ENCODE assay signal across 14 cellular contexts in the genomic region with DNA sequence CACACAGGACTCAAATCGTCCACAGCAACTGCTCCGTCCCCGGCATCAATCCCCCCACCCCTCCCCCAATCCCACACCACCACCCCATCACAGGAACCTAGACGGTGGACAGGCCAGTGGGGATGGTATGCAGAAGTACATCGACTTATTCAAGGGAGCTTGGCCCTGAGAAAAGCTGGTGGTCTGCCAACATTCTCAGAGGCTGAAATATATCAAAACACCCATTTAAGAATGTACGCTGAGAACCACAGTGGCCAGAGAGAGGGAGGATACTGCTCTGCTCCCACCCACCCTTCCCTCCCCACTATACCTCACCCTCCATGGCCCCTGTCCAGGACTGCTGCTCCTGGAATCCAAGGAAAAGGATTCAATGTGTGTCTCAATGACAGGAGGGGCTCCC. TPM values are rescaled to one million over a fixed set of nuclear protein-coding genes. Genes with fewer than 3 reads are reported as not detected.
DNase-seq lines count a peak whose midpoint lies in the region; ATAC-seq and TF ChIP-seq lines count a peak whose summit lies in the region.
"Had no signal": no experiment of that assay in that cellular context is flagged by ENCODE, and none has a peak within 500 bp of the region (broad histone marks: within the 10 kb centered on the region; RNA-seq: fewer than 3 reads in every experiment).

No MANE protein-coding gene starts in this region.

- ATAC-seq in right cardiac atrium (no peak), heart right ventricle (no peak), memory B cell (ENCODE audit: low read depth) (no peak)
- ATAC-seq: sciatic nerve had no signal

- peak overlapping the region; percentile 4 for H3K27ac ChIP-seq in right cardiac atrium (ENCODE audit: low read length)
- peak overlapping the region in 2 of 10 donors; percentile 35 to 88 for H3K27ac ChIP-seq in heart right ventricle
- H3K27ac ChIP-seq in uterus = peak overlapping the region; percentile 51 to 61

- DNase-seq in right cardiac atrium = no peak
- DNase-seq in heart right ventricle = no peak
- DNase-seq in chondrocyte (ENCODE audit: low spot score) = no peak
- DNase-seq in memory B cell (ENCODE audit: low spot score in 2 of 2) = no peak
- DNase-seq in uterus = no peak
- no peak for DNase-seq in GM10248 (ENCODE audit: extremely low spot score)
- no peak for DNase-seq in stimulated activated CD4-positive, alpha-beta T cell treated with anti-CD3 and anti-CD28 coated beads, Interleukin-2, amount 100 ng/mL, for 48 hours
- no peak for DNase-seq in NCI-H446 (lab: John Stamatoyannopoulos, UW)
- DNase-seq: activated CD4-positive, alpha-beta T cell treated with anti-CD3 and anti-CD28 coated beads, Interleukin-2, amount 50 U/mL, for 48 hours; activated naive CD8-positive, alpha-beta T cell treated with anti-CD3 and anti-CD28 coated beads, Interleukin-2, amount 10 ng/mL, durations not matched to agents 7 days and 5 days; activated T-cell treated with anti-CD3 and anti-CD28 coated beads, Interleukin-2, amount 50 U/mL, for 1 hour; head of caudate nucleus; NCI-H2081 treated with DMSO at 0.1 percent for 48 hours had no signal

- peak overlapping the region; percentile 27 for H3K27ac Mint-ChIP-seq in chondrocyte (ENCODE audit: unreplicated experiment)
- H3K27ac Mint-ChIP-seq in memory B cell = peak overlapping the region; percentile 92
- H3K27ac Mint-ChIP-seq: activated naive CD8-positive, alpha-beta T cell treated with anti-CD3 and anti-CD28 coated beads, Interleukin-2, amount 10 ng/mL, durations not matched to agents 7 days and 5 days had no signal

- H3K27me3 ChIP-seq in right cardiac atrium (ENCODE audit: control insufficient read depth, insufficient read depth) (no peaks in the 10 kb centered on the region), heart right ventricle (no peaks in the 10 kb centered on the region), uterus (no peaks in the 10 kb centered on the region)

- CTCF ChIA-PET in GM10248 (lab: Yijun Ruan, JAX) = interaction anchor here (1.0 to 4.6 kb wide), 4 partner anchors 12 to 72 kb away, joined by 3 to 18 read pairs (median 4); partner anchors contain the start of gene USP3

- H3K36me3 ChIP-seq in heart right ventricle = no peaks in the 10 kb centered on the region
- no peaks in the 10 kb centered on the region for H3K36me3 ChIP-seq in uterus

- H3K4me3 ChIP-seq in right cardiac atrium (ENCODE audit: low read length) = no peak overlapping the region
- no peak overlapping the region for H3K4me3 ChIP-seq in heart right ventricle
- H3K4me3 ChIP-seq in uterus = no peak overlapping the region

- POLR2A ChIA-PET in GM10248 (lab: Yijun Ruan, JAX) = no interaction called here

- H3K27me3 Mint-ChIP-seq in chondrocyte (ENCODE audit: low read depth) (peaks cover 8% of the 10 kb centered on the region), memory B cell (no peaks in the 10 kb centered on the region)
- H3K27me3 Mint-ChIP-seq: activated naive CD8-positive, alpha-beta T cell treated with anti-CD3 and anti-CD28 coated beads, Interleukin-2, amount 10 ng/mL, durations not matched to agents 7 days and 5 days had no signal

- no peaks in the 10 kb centered on the region for H3K9me3 ChIP-seq in right cardiac atrium (ENCODE audit: control insufficient read depth, low read length)
- no peaks in the 10 kb centered on the region for H3K9me3 ChIP-seq in heart right ventricle
- H3K9me3 ChIP-seq in uterus = no peaks in the 10 kb centered on the region

- TF ChIP-seq POLR2A in uterus (IDR thresholded peaks at IDR 0.05) = no peak

- H3K36me3 Mint-ChIP-seq in chondrocyte (ENCODE audit: low read depth) = no peaks in the 10 kb centered on the region
- no peaks in the 10 kb centered on the region for H3K36me3 Mint-ChIP-seq in memory B cell
- H3K36me3 Mint-ChIP-seq: activated naive CD8-positive, alpha-beta T cell treated with anti-CD3 and anti-CD28 coated beads, Interleukin-2, amount 10 ng/mL, durations not matched to agents 7 days and 5 days had no signal

- no peaks in the 10 kb centered on the region for H3K9me3 Mint-ChIP-seq in chondrocyte (ENCODE audit: low read depth)
- peaks cover 2% of the 10 kb centered on the region for H3K9me3 Mint-ChIP-seq in memory B cell
- H3K9me3 Mint-ChIP-seq: activated naive CD8-positive, alpha-beta T cell treated with anti-CD3 and anti-CD28 coated beads, Interleukin-2, amount 10 ng/mL, durations not matched to agents 7 days and 5 days had no signal

- H3K4me1 Mint-ChIP-seq in chondrocyte (ENCODE audit: low read depth) (peaks cover 18% of the 10 kb centered on the region), memory B cell (peaks cover 39% of the 10 kb centered on the region)

- H3K4me1 ChIP-seq in right cardiac atrium (ENCODE audit: control insufficient read depth, insufficient read depth, low read length) = peaks cover 7% of the 10 kb centered on the region
- H3K4me1 ChIP-seq in heart right ventricle = peaks cover 0 to 96% (median 0%) of the 10 kb centered on the region in 9 donors
- no peaks in the 10 kb centered on the region for H3K4me1 ChIP-seq in uterus

- WGBS in right cardiac atrium = 57% methylated on average over 6 of the region's 6 CpGs
- WGBS in heart right ventricle, 2 donors = 60 to 63% methylated on average over 6 of the region's 6 CpGs

- intact Hi-C loops in right cardiac atrium (cut with DNase I) = no loop called here
- intact Hi-C loops in heart right ventricle (cut with DNase I) = loop anchor here in 2 of 10 donors (10.0 kb wide), 1 partner anchor 103 kb away; the partner anchor contains the start of gene FBXL22 (in 2 of the 2)
- intact Hi-C loops in uterus (cut with DNase I; ENCODE audit: low total_unique reads) = no loop called here

- TF ChIP-seq CTCF in heart right ventricle (IDR thresholded peaks at IDR 0.05) = no peak
- no peak for TF ChIP-seq CTCF in chondrocyte (IDR thresholded peaks at IDR 0.05)
- TF ChIP-seq CTCF in uterus (IDR thresholded peaks at IDR 0.05) = no peak
- TF ChIP-seq CTCF in GM10248 (IDR thresholded peaks at IDR 0.05; ENCODE audit: control extremely low read depth, extremely low read depth, low read depth, missing control alignments) = no peak

- H3K4me3 Mint-ChIP-seq in chondrocyte (ENCODE audit: unreplicated experiment) (no peak overlapping the region), memory B cell (no peak overlapping the region)
- H3K4me3 Mint-ChIP-seq: activated naive CD8-positive, alpha-beta T cell treated with anti-CD3 and anti-CD28 coated beads, Interleukin-2, amount 10 ng/mL, durations not matched to agents 7 days and 5 days had no signal

RNA-seq across cellular contexts. Expression of gene USP3, which starts 12.4 kb away (rescaled TPM):
- 10 to 100 TPM; 17.6 to 26.0 (median 21.2) TPM for total RNA-seq in right cardiac atrium
- 7.8 TPM for polyA plus RNA-seq in right cardiac atrium
- 10 to 100 TPM; 11.4 to 23.7 (median 17.6) TPM for total RNA-seq in heart right ventricle
- 10 to 100 TPM in 1 of 2 donors, 1 to 10 TPM in 1; 8.4 to 15.4 TPM for polyA plus RNA-seq in heart right ventricle
- 27.6 to 30.6 TPM (median 28.7 TPM) in 3 replicates for total RNA-seq in chondrocyte
- total RNA-seq in uterus = 10 to 100 TPM; 26.5 to 96.3 (median 65.8) TPM
